In genomic region chr16:67720236-67720635, GRCh38 we compare ENCODE assay signal across 8 cellular contexts. TPM values are rescaled to one million over a fixed set of nuclear protein-coding genes. Genes with fewer than 3 reads are reported as not detected.
DNase-seq lines count a peak whose midpoint lies in the region; ATAC-seq and TF ChIP-seq lines count a peak whose summit lies in the region.

No MANE protein-coding gene starts in this region.

- H3K4me3 ChIP-seq in ACC112 (ENCODE audit: low read depth, low read length) = peak overlapping the region; percentile 90
- peak overlapping the region; percentile 96 for H3K4me3 ChIP-seq in Jurkat, Clone E6-1 (ENCODE audit: low read length)
- peak overlapping the region; percentile 97 for H3K4me3 ChIP-seq in choroid plexus epithelial cell (ENCODE audit: low read depth, low read length)

- H3K27me3 Mint-ChIP-seq in naive thymus-derived CD8-positive, alpha-beta T cell = no peaks in the 10 kb centered on the region

- ATAC-seq in naive thymus-derived CD8-positive, alpha-beta T cell = no peak
- ATAC-seq in GM19324 (IDR thresholded peaks at IDR 0.05; ENCODE audit: low FRiP score, unreplicated experiment) = no peak

- peaks cover 20 to 40% (median 33%) of the 10 kb centered on the region in 4 donors for H3K4me1 Mint-ChIP-seq in naive thymus-derived CD8-positive, alpha-beta T cell

- no peaks in the 10 kb centered on the region for H3K36me3 ChIP-seq in ACC112 (ENCODE audit: insufficient read depth, low read length)

- no peaks in the 10 kb centered on the region for H3K27me3 ChIP-seq in ACC112 (ENCODE audit: insufficient read depth, low read length)

- peak overlapping the region; percentile 85 to 99 (median 98) for H3K27ac Mint-ChIP-seq in naive thymus-derived CD8-positive, alpha-beta T cell

- peaks cover 34% of the 10 kb centered on the region for H3K79me2 ChIP-seq in ACC112 (ENCODE audit: control insufficient read depth, insufficient read depth, low read length, unreplicated experiment)

- no peak for DNase-seq in Jurkat, Clone E6-1 (ENCODE audit: low read depth, low spot score)
- no peak for DNase-seq in choroid plexus epithelial cell (ENCODE audit: low read depth)
- DNase-seq in naive thymus-derived CD8-positive, alpha-beta T cell = no peak
- DNase-seq in D341Med (ENCODE audit: low spot score) = no peak
- no peak for DNase-seq in inferior parietal cortex (ENCODE audit: extremely low spot score)
- DNase-seq in GDM1 (lab: John Stamatoyannopoulos, UW) = no peak

- H3K4me3 Mint-ChIP-seq in naive thymus-derived CD8-positive, alpha-beta T cell = peak overlapping the region; percentile 90 to 99 (median 98)

- H3K27ac ChIP-seq in ACC112 (ENCODE audit: low read depth, low read length) = 0 out of 2 replicates have a peak overlapping the region, but pooled peaks have one; percentile 70

- POLR2A ChIA-PET in naive thymus-derived CD8-positive, alpha-beta T cell (lab: Charles Lee) = interaction anchor here (1.3 to 1.9 kb wide), 2 partner anchors 19 to 86 kb away, joined by 4 to 10 read pairs; partner anchors contain the start of genes RANBP10 and TSNAXIP1

- H3K36me3 Mint-ChIP-seq in naive thymus-derived CD8-positive, alpha-beta T cell = peaks cover 0 to 6% (median 0%) of the 10 kb centered on the region in 3 donors

- peaks cover 17% of the 10 kb centered on the region for H3K4me1 ChIP-seq in ACC112 (ENCODE audit: control insufficient read depth, insufficient read depth, low read length, unreplicated experiment)

- no peaks in the 10 kb centered on the region for H3K9me3 Mint-ChIP-seq in naive thymus-derived CD8-positive, alpha-beta T cell

- no peak overlapping the region for H2AFZ ChIP-seq in ACC112 (ENCODE audit: low read length, unreplicated experiment)

- TF ChIP-seq CTCF in choroid plexus epithelial cell (conservative IDR thresholded peaks at IDR 0.05; ENCODE audit: low read depth, low read length) = no peak

RNA-seq across cellular contexts. Expression of gene GFOD2, which starts 1.1 kb away (rescaled TPM):
- polyA plus RNA-seq in Jurkat, Clone E6-1 (2012; ENCODE audit: insufficient read depth, insufficient read length) = 16.1 TPM
- total RNA-seq in naive thymus-derived CD8-positive, alpha-beta T cell = 10 to 100 TPM; 12.7 to 13.0 TPM
- 10 to 100 TPM in 1 of 3 donors, 1 to 10 TPM in 2; 6.0 to 10.9 (median 6.5) TPM for polyA plus RNA-seq in naive thymus-derived CD8-positive, alpha-beta T cell

RNA-seq across cellular contexts. Expression of gene C16orf86, which starts 53.6 kb away (rescaled TPM):
- 2.6 TPM for polyA plus RNA-seq in Jurkat, Clone E6-1 (2012; ENCODE audit: insufficient read depth, insufficient read length)
- 1 to 10 TPM; 4.7 to 6.1 TPM for total RNA-seq in naive thymus-derived CD8-positive, alpha-beta T cell
- polyA plus RNA-seq in naive thymus-derived CD8-positive, alpha-beta T cell = 1 to 10 TPM; 4.3 to 5.1 (median 4.3) TPM

RNA-seq across cellular contexts. Expression of gene ENKD1, which starts 53.7 kb away (rescaled TPM):
- 21.7 TPM for polyA plus RNA-seq in Jurkat, Clone E6-1 (2012; ENCODE audit: insufficient read depth, insufficient read length)
- 1 to 10 TPM; 7.5 to 8.4 TPM for total RNA-seq in naive thymus-derived CD8-positive, alpha-beta T cell
- polyA plus RNA-seq in naive thymus-derived CD8-positive, alpha-beta T cell = 1 to 10 TPM; 1.5 to 2.8 (median 1.6) TPM

RNA-seq across cellular contexts. Expression of gene PARD6A, which starts 59.5 kb away (rescaled TPM):
- 17.1 TPM for polyA plus RNA-seq in Jurkat, Clone E6-1 (2012; ENCODE audit: insufficient read depth, insufficient read length)
- 1 to 10 TPM; 4.3 to 6.0 TPM for total RNA-seq in naive thymus-derived CD8-positive, alpha-beta T cell
- polyA plus RNA-seq in naive thymus-derived CD8-positive, alpha-beta T cell = 10 to 100 TPM; 10.6 to 13.3 (median 11.2) TPM
